24 cellular contexts compared by ENCODE assay signal in genomic region chr10:49143249-49143648, GRCh38. TPM values are rescaled to one million over a fixed set of nuclear protein-coding genes. Genes with fewer than 3 reads are reported as not detected.
DNase-seq lines count a peak whose midpoint lies in the region; ATAC-seq, FAIRE-seq and TF ChIP-seq lines count a peak whose summit lies in the region.
"Had no signal": no experiment of that assay in that cellular context is flagged by ENCODE, and none has a peak within 500 bp of the region (broad histone marks: within the 10 kb centered on the region; RNA-seq: fewer than 3 reads in every experiment).

No MANE protein-coding gene starts in this region.

- H3K4me3 ChIP-seq in H7 (ENCODE audit: insufficient read depth, low read depth, low read length) (no peak overlapping the region), small intestine (ENCODE audit: low read depth in 1 of 2, low read length in 2 of 2) (no peak overlapping the region)
- H3K4me3 ChIP-seq: BLaER1 treated with 17β-estradiol and CSF1 and Interleukin-3, amounts not matched to agents 10 nM and 100 nM; PC-9 had no signal

- no peak overlapping the region for H3K27ac ChIP-seq in small intestine (ENCODE audit: low read depth in 1 of 2, low read length in 1 of 2)
- H3K27ac ChIP-seq: BLaER1 treated with 17β-estradiol and CSF1 and Interleukin-3, amounts not matched to agents 10 nM and 100 nM; PC-9; RWPE1 had no signal

- H3K36me3 ChIP-seq in H7 (replicated peaks; ENCODE audit: control insufficient read depth, insufficient read depth, low read length) (no peaks in the 10 kb centered on the region), small intestine (ENCODE audit: control insufficient read depth in 2 of 2, insufficient read depth in 2 of 2, low read length in 2 of 2) (no peaks in the 10 kb centered on the region)
- H3K36me3 ChIP-seq: BLaER1 treated with 17β-estradiol and CSF1 and Interleukin-3, amounts not matched to agents 10 nM and 100 nM had no signal

- no peak for FAIRE-seq in small intestine (lab: Jason Lieb, UNC)
- FAIRE-seq: D721Med, H54, HTR-8/SVneo had no signal

- peak; percentile 74 for DNase-seq in H7
- peak; percentile 70 for DNase-seq in islet precursor cell
- DNase-seq in cortex of kidney (lab: John Stamatoyannopoulos, UW) = no peak
- DNase-seq in small intestine = no peak
- DNase-seq in NCI-H1092 (lab: John Stamatoyannopoulos, UW) = no peak
- DNase-seq: CD8-positive, alpha-beta T cell; DMS79 treated with DMSO at 0.1 percent for 48 hours; KG1; NCI-H1436; NCI-H1930; NCI-H345; NCI-H526; PC-9; SIG-M5 had no signal

- no peak for TF ChIP-seq EP300 in Ishikawa (IDR thresholded peaks at IDR 0.05; ENCODE audit: borderline replicate concordance)

- H3K9me3 ChIP-seq in small intestine (ENCODE audit: control insufficient read depth, low read depth) = no peaks in the 10 kb centered on the region

- no peak for TF ChIP-seq RAD21 in Ishikawa (IDR thresholded peaks at IDR 0.05; ENCODE audit: low read depth)

- no peaks in the 10 kb centered on the region for H3K4me1 ChIP-seq in small intestine (ENCODE audit: control insufficient read depth in 2 of 2, insufficient read depth in 1 of 2, low read depth in 1 of 2, low read length in 1 of 2)

- H3K27me3 ChIP-seq in H7 (ENCODE audit: control insufficient read depth, insufficient read depth, low read length) (no peaks in the 10 kb centered on the region), small intestine (ENCODE audit: control insufficient read depth in 2 of 2, insufficient read depth in 2 of 2, low read length in 2 of 2) (no peaks in the 10 kb centered on the region)
- H3K27me3 ChIP-seq: BLaER1 treated with 17β-estradiol and CSF1 and Interleukin-3, amounts not matched to agents 10 nM and 100 nM had no signal

- peak; percentile 47 for ATAC-seq in esophagus mucosa
- ATAC-seq: CD8-positive, alpha-beta T cell; SK-N-SH treated with all-trans-retinoic acid at 6 μM for 48 hours had no signal

TF ChIP-seq in Ishikawa, 13 proteins besides CTCF, POLR2A, EP300 and RAD21:
- TF ChIP-seq CEBPB (IDR thresholded peaks at IDR 0.05) (peak; percentile 25; the same call in 1 of the 2 replicates), USF1 (IDR thresholded peaks at IDR 0.05) (no peak), YY1 (IDR thresholded peaks at IDR 0.05; ENCODE audit: low read depth) (no peak), TCF12 (IDR thresholded peaks at IDR 0.05; ENCODE audit: low read depth) (no peak), TEAD4 (IDR thresholded peaks at IDR 0.05) (no peak), MAX (IDR thresholded peaks at IDR 0.05) (no peak), CREB1 (IDR thresholded peaks at IDR 0.05; ENCODE audit: low read depth) (no peak)

RNA-seq across cellular contexts. Expression of gene FAM170B, which starts 9.4 kb away (rescaled TPM):
- not detected in 2 replicates for total RNA-seq in H7 (2014; rRNA removed; shearing (Covaris generic))
- not detected for total RNA-seq in esophagus mucosa
- polyA plus RNA-seq in small intestine = not detected
- total RNA-seq: A673; CD8-positive, alpha-beta T cell; G401; PC-9 had no signal

RNA-seq across cellular contexts. Expression of gene VSTM4, which starts 27.9 kb away (rescaled TPM):
- total RNA-seq in H7 (2014; rRNA removed; shearing (Covaris generic)) = 0.31 and 0.44 TPM in 2 replicates
- 0.68 TPM for total RNA-seq in esophagus mucosa
- polyA plus RNA-seq in small intestine = 1 to 10 TPM in 1 of 3 donors, under 1 TPM in 1, not detected in 1; 0.81 to 2.4 TPM
- total RNA-seq: CD8-positive, alpha-beta T cell; G401; PC-9 had no signal

RNA-seq across cellular contexts. Expression of gene TMEM273, which starts 44.9 kb away (rescaled TPM):
- not detected in 2 replicates for total RNA-seq in H7 (2014; rRNA removed; shearing (Covaris generic))
- 3.8 TPM for total RNA-seq in esophagus mucosa
- polyA plus RNA-seq in small intestine = 10 to 100 TPM in 1 of 3 donors, 1 to 10 TPM in 2; 1.8 to 19.9 (median 3.0) TPM
- total RNA-seq: A673, G401 had no signal

Comparison
In these comparisons a context has a peak if more than half of its experiments do, and no peak if none do; other contexts are left out.
1. DNase-seq: peak in H7 (single experiment) and islet precursor cell (single experiment); none in cortex of kidney (single experiment), small intestine (single experiment) and NCI-H1092 (single experiment).